In genomic region chr20:20369353-20370086, GRCh38 we compare ENCODE assay signal across 1 cellular context.
TF ChIP-seq lines count a peak whose summit lies in the region.

No MANE protein-coding gene starts in this region.

TF ChIP-seq in WTC11, 78 proteins besides CTCF, POLR2A, EP300 and RAD21 (continued from another document):
- TF ChIP-seq ZSCAN18 (CRISPR knock-in tag; IDR thresholded peaks at IDR 0.05): no peak
- TF ChIP-seq ZNF532 (CRISPR knock-in tag; IDR thresholded peaks at IDR 0.05; ENCODE audit: borderline replicate concordance): no peak
- no peak for TF ChIP-seq E2F5 (CRISPR knock-in tag; IDR thresholded peaks at IDR 0.05)
- TF ChIP-seq JAZF1 (CRISPR knock-in tag; IDR thresholded peaks at IDR 0.05): no peak
- no peak for TF ChIP-seq GTF2I (CRISPR knock-in tag; conservative IDR thresholded peaks at IDR 0.05)
